Comparison of ENCODE assay signal across 20 cellular contexts in the genomic region with DNA sequence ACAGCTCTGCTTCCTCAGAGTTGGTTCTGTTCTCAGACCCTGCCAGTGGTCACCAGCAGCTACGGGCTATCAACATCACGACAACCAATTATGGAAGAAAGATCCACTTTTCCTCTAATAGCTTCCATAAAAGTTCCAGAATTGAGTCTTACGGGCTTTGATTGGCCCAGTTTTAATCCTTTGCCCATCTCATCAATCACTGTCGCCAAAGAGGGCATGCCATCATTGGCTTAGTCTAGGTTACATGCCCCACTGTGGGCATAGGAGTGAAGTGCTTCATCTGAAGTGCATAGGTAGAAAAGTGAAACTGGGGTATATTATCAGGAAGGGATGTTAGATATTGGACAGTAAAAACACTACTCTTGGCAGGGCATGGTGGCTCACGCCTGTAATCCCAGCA.
DNase-seq lines count a peak whose midpoint lies in the region; ATAC-seq, FAIRE-seq and TF ChIP-seq lines count a peak whose summit lies in the region.
"Had no signal": no experiment of that assay in that cellular context is flagged by ENCODE, and none has a peak within 500 bp of the region (broad histone marks: within the 10 kb centered on the region; RNA-seq: fewer than 3 reads in every experiment).

No MANE protein-coding gene starts in this region.

- H3K9me3 ChIP-seq in HCT116 (ENCODE audit: control insufficient read depth in 1 of 2, insufficient read depth in 1 of 2, low read depth in 1 of 2, low read length in 2 of 2), result no peaks in the 10 kb centered on the region
- H3K9me3 ChIP-seq in GM12878 (replicated peaks; ENCODE audit: control insufficient read depth, insufficient read depth, low read length), result no peaks in the 10 kb centered on the region
- no peaks in the 10 kb centered on the region for H3K9me3 ChIP-seq in effector memory CD4-positive, alpha-beta T cell (ENCODE audit: control insufficient read depth, low read length)
- H3K9me3 ChIP-seq: A549, Caco-2 had no signal

- SMC1A ChIA-PET in GM12878 (lab: Charles Lee; ENCODE audit: uncharacterized antibody, unreplicated experiment), result interaction anchor here (0.6 to 1.1 kb wide), 3 partner anchors 20 to 847 kb away, joined by 3 read pairs; no protein-coding TSS in a partner anchor

- peak; percentile 31 for DNase-seq in NCI-H82 (lab: John Stamatoyannopoulos, UW)
- DNase-seq in NCI-H82 treated with DMSO at 0.1 percent for 48 hours (lab: John Stamatoyannopoulos, UW; ENCODE audit: unreplicated experiment), result no peak
- no peak for DNase-seq in HCT116 (ENCODE audit: low read depth, low spot score)
- DNase-seq in GM12878 (ENCODE audit: low read depth, low spot score), result no peak
- DNase-seq in osteocyte (ENCODE audit: extremely low spot score, unreplicated experiment), result peak; percentile 32
- DNase-seq in T-helper 2 cell treated with Interferon-gamma antibody and Interleukin-4, amounts not matched to agents 5 μg/mL and 100 μg/mL, for 36 hours (ENCODE audit: low spot score), result no peak
- DNase-seq in effector memory CD4-positive, alpha-beta T cell, result no peak
- no peak for DNase-seq in NCI-H1417 (lab: John Stamatoyannopoulos, UW)
- DNase-seq: AML-193; Caco-2; CD4-positive, alpha-beta T cell; GOT3; H7 had no signal

- no peak for FAIRE-seq in GM12878 (lab: Jason Lieb, UNC)
- FAIRE-seq: A549, D721Med, G401.6, GM12892, GM18507 had no signal

- TF ChIP-seq POLR2A in HCT116 (IDR thresholded peaks at IDR 0.05; ENCODE audit: borderline replicate concordance, extremely low read depth, insufficient read depth, insufficient read length), result no peak
- TF ChIP-seq POLR2A in GM12878 (IDR thresholded peaks at IDR 0.05; ENCODE audit: low read depth, low read length), result no peak

- TF ChIP-seq RAD21 in HCT116 (IDR thresholded peaks at IDR 0.05; ENCODE audit: low read depth), result no peak
- TF ChIP-seq RAD21 in GM12878 (IDR thresholded peaks at IDR 0.05; ENCODE audit: insufficient read depth, low read depth, low read length), result no peak

- H2AFZ ChIP-seq in HCT116 (ENCODE audit: low read depth, low read length, poor library complexity, severe bottlenecking) (no peak overlapping the region), GM12878 (ENCODE audit: control insufficient read depth, low read depth, low read length) (no peak overlapping the region)

- intact Hi-C loops in HCT116 (cut with micrococcal nuclease), result no loop called here
- intact Hi-C loops in GM12878 (cut with micrococcal nuclease; ENCODE audit: unreplicated experiment), result no loop called here

- H3K27ac ChIP-seq in HCT116 (ENCODE audit: low read depth, low read length) (no peak overlapping the region), GM12878 (ENCODE audit: control insufficient read depth, insufficient read depth) (no peak overlapping the region)
- no peak overlapping the region for H3K27ac ChIP-seq in effector memory CD4-positive, alpha-beta T cell (ENCODE audit: insufficient read depth, low read length, poor library complexity, severe bottlenecking)
- H3K27ac ChIP-seq: 22Rv1, A549, C4-2B had no signal

- CTCF ChIA-PET in HCT116 (lab: Charles Lee) (interaction anchor here (0.8 kb wide), 1 partner anchor 15 kb away, joined by 3 read pairs; no protein-coding TSS in a partner anchor), GM12878 (lab: Yijun Ruan, JAX) (no interaction called here)

- H3K9me3 Mint-ChIP-seq in osteocyte (ENCODE audit: unreplicated experiment), result no peaks in the 10 kb centered on the region
- H3K9me3 Mint-ChIP-seq in T-helper 2 cell treated with Interferon-gamma antibody and Interleukin-4, amounts not matched to agents 5 μg/mL and 100 μg/mL, for 36 hours, result peaks cover 4% of the 10 kb centered on the region
- H3K9me3 Mint-ChIP-seq: CD4-positive, alpha-beta T cell had no signal

- WGBS in GM12878 (ENCODE audit: insufficient coverage, insufficient replicate concordance, low lambda C conversion rate, missing lambda C conversion rate), result 26% methylated on average over 5 of the region's 5 CpGs

- no peak overlapping the region for H3K4me3 Mint-ChIP-seq in osteocyte (ENCODE audit: unreplicated experiment)
- H3K4me3 Mint-ChIP-seq in T-helper 2 cell treated with Interferon-gamma antibody and Interleukin-4, amounts not matched to agents 5 μg/mL and 100 μg/mL, for 36 hours, result no peak overlapping the region
- H3K4me3 Mint-ChIP-seq: CD4-positive, alpha-beta T cell had no signal

- no peaks in the 10 kb centered on the region for H3K36me3 Mint-ChIP-seq in osteocyte (ENCODE audit: unreplicated experiment)
- peaks cover 2% of the 10 kb centered on the region for H3K36me3 Mint-ChIP-seq in T-helper 2 cell treated with Interferon-gamma antibody and Interleukin-4, amounts not matched to agents 5 μg/mL and 100 μg/mL, for 36 hours (ENCODE audit: low read depth)

- peaks cover 37% of the 10 kb centered on the region for H3K27me3 Mint-ChIP-seq in osteocyte (ENCODE audit: unreplicated experiment)
- H3K27me3 Mint-ChIP-seq in T-helper 2 cell treated with Interferon-gamma antibody and Interleukin-4, amounts not matched to agents 5 μg/mL and 100 μg/mL, for 36 hours (ENCODE audit: low read depth), result peaks cover 27% of the 10 kb centered on the region

- 0 out of 2 replicates have a peak, but pooled peaks cover 4% of the 10 kb centered on the region for H3K27me3 ChIP-seq in HCT116 (ENCODE audit: insufficient read depth, low read length)
- H3K27me3 ChIP-seq in GM12878 (replicated peaks in 1 of 2; ENCODE audit: control insufficient read depth in 2 of 2, insufficient read depth in 2 of 2, low read length in 1 of 2), result no peaks in the 10 kb centered on the region
- H3K27me3 ChIP-seq in effector memory CD4-positive, alpha-beta T cell (replicated peaks; ENCODE audit: control insufficient read depth, insufficient read depth, low read length, poor library complexity, severe bottlenecking), result no peaks in the 10 kb centered on the region

- H3K36me3 ChIP-seq in HCT116 (ENCODE audit: control insufficient read depth in 1 of 2, insufficient read depth in 2 of 2, low read length in 2 of 2) (no peaks in the 10 kb centered on the region), GM12878 (ENCODE audit: control insufficient read depth in 2 of 2, insufficient read depth in 2 of 2, low read length in 1 of 2) (no peaks in the 10 kb centered on the region)
- H3K36me3 ChIP-seq in effector memory CD4-positive, alpha-beta T cell (ENCODE audit: control insufficient read depth, insufficient read depth, low read length), result no peaks in the 10 kb centered on the region

- no peak overlapping the region for H3K27ac Mint-ChIP-seq in osteocyte (ENCODE audit: unreplicated experiment)
- H3K27ac Mint-ChIP-seq in T-helper 2 cell treated with Interferon-gamma antibody and Interleukin-4, amounts not matched to agents 5 μg/mL and 100 μg/mL, for 36 hours, result no peak overlapping the region
- H3K27ac Mint-ChIP-seq: CD4-positive, alpha-beta T cell had no signal

- H4K20me1 ChIP-seq in HCT116 (ENCODE audit: insufficient read depth), result no peaks in the 10 kb centered on the region
- H4K20me1 ChIP-seq in GM12878 (ENCODE audit: control insufficient read depth, insufficient read depth), result no peaks in the 10 kb centered on the region

- H3K4me2 ChIP-seq in HCT116 (ENCODE audit: low read length) (no peak overlapping the region), GM12878 (ENCODE audit: control insufficient read depth, insufficient read depth) (no peak overlapping the region)
- H3K4me2 ChIP-seq: A549 had no signal

- TF ChIP-seq CTCF in HCT116 (IDR thresholded peaks at IDR 0.05 in 2 of 3, conservative IDR thresholded peaks at IDR 0.05 in 1 of 3; ENCODE audit: borderline replicate concordance in 1 of 3, insufficient read depth in 1 of 3, low read depth in 2 of 3, low read length in 2 of 3), result no peak
- TF ChIP-seq CTCF in GM12878 (IDR thresholded peaks at IDR 0.05 in 2 of 3, conservative IDR thresholded peaks at IDR 0.05 in 1 of 3; ENCODE audit: control insufficient read depth in 2 of 3, extremely low read depth in 1 of 3, insufficient read depth in 1 of 3, low read depth in 3 of 3, low read length in 3 of 3), result no peak
- no peak for TF ChIP-seq CTCF in osteocyte (IDR thresholded peaks at IDR 0.05)

- no peak overlapping the region for H3K4me3 ChIP-seq in HCT116 (replicated peaks in 1 of 2; ENCODE audit: low read depth in 1 of 2, low read length in 2 of 2)
- no peak overlapping the region for H3K4me3 ChIP-seq in GM12878
- no peak overlapping the region for H3K4me3 ChIP-seq in effector memory CD4-positive, alpha-beta T cell (ENCODE audit: insufficient read depth, low read depth, low read length, poor library complexity, severe bottlenecking)
- H3K4me3 ChIP-seq: A549 had no signal

- TF ChIP-seq EP300 in GM12878 (IDR thresholded peaks at IDR 0.05; ENCODE audit: borderline replicate concordance in 1 of 2, control insufficient read depth in 1 of 2, low read depth in 2 of 2, low read length in 2 of 2), result no peak

- in situ Hi-C loops in GM12878 (cut with MboI), result no loop called here

- peaks cover 5% of the 10 kb centered on the region for H3K4me1 Mint-ChIP-seq in osteocyte (ENCODE audit: unreplicated experiment)
- peaks cover 6% of the 10 kb centered on the region for H3K4me1 Mint-ChIP-seq in T-helper 2 cell treated with Interferon-gamma antibody and Interleukin-4, amounts not matched to agents 5 μg/mL and 100 μg/mL, for 36 hours (ENCODE audit: low read depth)

- 0 out of 4 replicates have a peak, but pooled peaks cover 0 to 3% of the 10 kb centered on the region in 2 experiments for H3K4me1 ChIP-seq in HCT116 (ENCODE audit: control insufficient read depth in 1 of 2, insufficient read depth in 2 of 2, low read length in 2 of 2)
- H3K4me1 ChIP-seq in GM12878 (ENCODE audit: control insufficient read depth, insufficient read depth, low read length), result no peaks in the 10 kb centered on the region
- no peaks in the 10 kb centered on the region for H3K4me1 ChIP-seq in effector memory CD4-positive, alpha-beta T cell (ENCODE audit: control insufficient read depth, insufficient read depth, low read length, poor library complexity, severe bottlenecking)
- H3K4me1 ChIP-seq: A549 had no signal

- ATAC-seq in HCT116 (peak; percentile 17; the same call in 1 of the 2 replicates), GM12878 (no peak)
- ATAC-seq: A549 had no signal

- RAD21 ChIA-PET in HCT116 (lab: Charles Lee; ENCODE audit: low non-redundant PET in 1 of 2, low total read pairs in 2 of 2, uncharacterized antibody in 2 of 2, unreplicated experiment in 2 of 2) (interaction anchor here in 1 of 2 experiments (0.6 kb wide), 1 partner anchor 364 kb away, joined by 4 read pairs; no protein-coding TSS in a partner anchor), GM12878 (lab: Charles Lee; ENCODE audit: unreplicated experiment) (no interaction called here)

- H3K79me2 ChIP-seq in HCT116 (ENCODE audit: insufficient read depth, low read length), result no peaks in the 10 kb centered on the region
- H3K79me2 ChIP-seq in GM12878 (ENCODE audit: control insufficient read depth, insufficient read depth, low read length), result no peaks in the 10 kb centered on the region

- BruUV-seq in HCT116 (replicated peaks; lab: Mats Ljungman, UMichigan), result no TSS peak
- BruUV-seq in GM12878 (replicated peaks; lab: Mats Ljungman, UMichigan), result no TSS peak

- no peaks in the 10 kb centered on the region for H3K9me2 ChIP-seq in HCT116 (ENCODE audit: insufficient read depth)

- POLR2A ChIA-PET in HCT116 (lab: Charles Lee) (no interaction called here), GM12878 (lab: Charles Lee) (no interaction called here)

- H3K9ac ChIP-seq in HCT116 (ENCODE audit: low read length), result no peak overlapping the region
- no peak overlapping the region for H3K9ac ChIP-seq in GM12878 (ENCODE audit: control insufficient read depth, insufficient read depth, low read length)

Comparison
In these comparisons a context has a peak if more than half of its experiments do, and no peak if none do; other contexts are left out.
1. DNase-seq: peak in NCI-H82 (single experiment) and osteocyte (single experiment); none in NCI-H82 treated with DMSO at 0.1 percent for 48 hours (single experiment), HCT116 (single experiment), GM12878 (single experiment), T-helper 2 cell treated with Interferon-gamma antibody and Interleukin-4, amounts not matched to agents 5 μg/mL and 100 μg/mL, for 36 hours (single experiment), effector memory CD4-positive, alpha-beta T cell (0 of 3) and NCI-H1417 (0 of 3).